In the genomic region with DNA sequence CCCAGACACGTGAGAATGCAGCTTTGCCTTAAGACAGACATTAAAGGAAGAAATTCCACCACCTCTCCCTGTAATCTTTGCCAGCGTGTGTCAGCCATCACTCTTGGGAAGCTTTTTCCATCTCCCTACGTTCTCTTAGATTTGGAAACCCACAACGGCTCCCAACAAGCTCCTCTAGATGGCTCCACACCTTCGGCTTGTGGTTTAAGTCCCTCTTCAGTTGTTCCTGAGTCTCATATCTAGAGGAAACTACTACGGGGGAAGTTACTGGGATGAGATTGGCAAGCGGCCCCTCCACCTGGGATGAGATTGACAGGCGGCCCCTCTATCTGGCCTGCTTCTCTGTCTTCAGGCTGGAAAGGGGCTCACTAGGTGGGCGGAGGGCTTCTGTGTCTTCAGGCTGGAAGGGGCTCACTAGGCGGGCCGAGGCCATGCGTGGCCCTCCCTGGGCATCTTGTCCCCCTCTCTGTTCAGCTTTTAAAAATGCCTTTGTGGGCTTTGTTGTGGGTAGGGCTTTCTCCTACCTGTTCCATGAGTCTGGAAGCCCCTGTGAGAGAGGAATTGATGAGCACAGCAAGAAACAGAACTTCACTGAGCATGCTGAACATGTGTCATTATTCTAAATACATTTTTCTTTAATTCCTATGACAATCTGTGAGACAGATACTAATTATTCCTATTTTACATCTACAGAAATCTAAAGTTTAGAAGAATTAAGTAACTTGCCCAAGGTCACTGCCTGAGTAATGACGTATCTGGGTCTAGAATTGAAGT, we compare ENCODE assay signal across 15 cellular contexts.
DNase-seq lines count a peak whose midpoint lies in the region; ATAC-seq, FAIRE-seq and TF ChIP-seq lines count a peak whose summit lies in the region.
"Had no signal": no experiment of that assay in that cellular context is flagged by ENCODE, and none has a peak within 500 bp of the region (broad histone marks: within the 10 kb centered on the region; RNA-seq: fewer than 3 reads in every experiment).

No MANE protein-coding gene starts in this region.

- TF ChIP-seq EP300 in HepG2 (IDR thresholded peaks at IDR 0.05; ENCODE audit: low read depth in 2 of 2, low read length in 2 of 2) (no peak), HepG2 (CRISPR knock-in tag; IDR thresholded peaks at IDR 0.05; ENCODE audit: borderline replicate concordance) (no peak)

- peak; percentile 24 for DNase-seq in HTR-8/SVneo (ENCODE audit: insufficient read length, low spot score)
- DNase-seq in dermis blood vessel endothelial cell, result peak; percentile 13
- no peak for DNase-seq in HepG2 (ENCODE audit: low spot score)
- DNase-seq in retina, result no peak
- no peak for DNase-seq in DMS153 treated with DMSO at 0.1 percent for 48 hours (lab: John Stamatoyannopoulos, UW; ENCODE audit: unreplicated experiment)
- DNase-seq in NCI-H748 treated with DMSO at 0.1 percent for 48 hours (lab: John Stamatoyannopoulos, UW), result no peak
- DNase-seq: activated CD8-positive, alpha-beta memory T cell treated with anti-CD3 and anti-CD28 coated beads, Interleukin-2, amount 10 ng/mL, durations not matched to agents 7 days and 5 days; CD4-positive, alpha-beta memory T cell; NCI-H2171; stimulated activated naive CD8-positive, alpha-beta T cell treated with anti-CD3 and anti-CD28 coated beads, Interleukin-15, amount 100 ng/mL, for 72 hours had no signal

- intact Hi-C loops in HepG2 (cut with micrococcal nuclease; ENCODE audit: unreplicated experiment), result no loop called here

- no TSS peak for BruUV-seq in HepG2 (replicated peaks; lab: Mats Ljungman, UMichigan)

- no peak overlapping the region for H3K9ac ChIP-seq in HepG2 (ENCODE audit: insufficient read depth, low read depth, low read length)

- 87% methylated on average over 10 of the region's 13 CpGs for WGBS in HepG2 (ENCODE audit: low lambda C conversion rate)

- ATAC-seq in HepG2 (peak; percentile 53; the same call in 2 of the 3 replicates), HG03460 (IDR thresholded peaks at IDR 0.05; ENCODE audit: unreplicated experiment) (no peak)
- ATAC-seq: activated CD8-positive, alpha-beta memory T cell treated with anti-CD3 and anti-CD28 coated beads, Interleukin-2, amount 10 ng/mL, durations not matched to agents 7 days and 5 days; stimulated activated naive CD8-positive, alpha-beta T cell treated with anti-CD3 and anti-CD28 coated beads, Interleukin-15, amount 100 ng/mL, for 72 hours had no signal

- FAIRE-seq in HTR-8/SVneo (lab: Jason Lieb, UNC), result no peak
- no peak for FAIRE-seq in HepG2 (lab: Jason Lieb, UNC)
- FAIRE-seq: colon had no signal

- H3K27ac ChIP-seq in C4-2B (no peak overlapping the region), HepG2 (ENCODE audit: extremely low read length, insufficient read depth, low read length) (no peak overlapping the region)
- H3K27ac ChIP-seq: esophagus muscularis mucosa, HL-60 had no signal

- peak; percentile 38 for TF ChIP-seq CTCF in C4-2B (conservative IDR thresholded peaks at IDR 0.05)
- peak; percentile 16; the same call in 1 of the 2 replicates for TF ChIP-seq CTCF in HepG2 (CRISPR knock-in tag; IDR thresholded peaks at IDR 0.05)

- H4K20me1 ChIP-seq in HepG2 (ENCODE audit: insufficient read depth, low read length), result no peaks in the 10 kb centered on the region

- no peak overlapping the region for H3K4me3 ChIP-seq in HepG2 (replicated peaks in 1 of 3; ENCODE audit: insufficient read depth in 1 of 3, low read depth in 2 of 3, low read length in 3 of 3)
- H3K4me3 ChIP-seq: esophagus muscularis mucosa had no signal

- TF ChIP-seq RAD21 in HepG2 (CRISPR knock-in tag; IDR thresholded peaks at IDR 0.05), result no peak

- no peak for TF ChIP-seq POLR2A in HepG2 (IDR thresholded peaks at IDR 0.05; ENCODE audit: insufficient read depth in 1 of 2, low read depth in 2 of 2, low read length in 2 of 2)

- POLR2A ChIA-PET in HepG2 (lab: Yijun Ruan, JAX), result interaction anchor here (1.8 kb wide), 1 partner anchor 16 kb away, joined by 5 read pairs; no protein-coding TSS in a partner anchor

- no peaks in the 10 kb centered on the region for H3K27me3 ChIP-seq in HepG2 (ENCODE audit: control insufficient read depth in 1 of 2, insufficient read depth in 2 of 2, low read length in 2 of 2)
- H3K27me3 ChIP-seq: esophagus muscularis mucosa had no signal

- in situ Hi-C loops in HepG2 (cut with HindIII; ENCODE audit: extremely low pct_ligation_motif_present, low pct_unique_long_range_greater_than_20kb), result no loop called here

- no peaks in the 10 kb centered on the region for H3K79me2 ChIP-seq in HepG2 (ENCODE audit: insufficient read depth, low read length)

- H3K4me1 ChIP-seq in HepG2 (ENCODE audit: insufficient read depth, low read length), result peaks cover 13% of the 10 kb centered on the region; the same call in 1 of the 2 replicates
- H3K4me1 ChIP-seq: esophagus muscularis mucosa had no signal

- H3K9me3 ChIP-seq in HepG2 (ENCODE audit: low read length), result no peaks in the 10 kb centered on the region
- H3K9me3 ChIP-seq: esophagus muscularis mucosa had no signal

- CTCF ChIA-PET in HepG2 (lab: Yijun Ruan, JAX; ENCODE audit: low intra/inter-chr PET ratio, low total read pairs), result no interaction called here

- H2AFZ ChIP-seq in HepG2 (ENCODE audit: low read length), result no peak overlapping the region

- H3K4me2 ChIP-seq in HepG2 (ENCODE audit: low read depth, low read length), result no peak overlapping the region

- no peaks in the 10 kb centered on the region; a peak in 1 of 5 replicates for H3K36me3 ChIP-seq in HepG2 (replicated peaks in 1 of 2; ENCODE audit: control insufficient read depth in 1 of 2, insufficient read depth in 2 of 2, low read length in 2 of 2)
- H3K36me3 ChIP-seq: esophagus muscularis mucosa had no signal

TF ChIP-seq in HepG2, 621 proteins besides CTCF, POLR2A, EP300 and RAD21:
- TF ChIP-seq WIZ (CRISPR knock-in tag; IDR thresholded peaks at IDR 0.05), result no peak
- TF ChIP-seq RFX3 (CRISPR knock-in tag; IDR thresholded peaks at IDR 0.05), result no peak
- TF ChIP-seq ZNF773 (CRISPR knock-in tag; IDR thresholded peaks at IDR 0.05; ENCODE audit: borderline replicate concordance), result no peak
- TF ChIP-seq ZFP90 (CRISPR knock-in tag; IDR thresholded peaks at IDR 0.05; ENCODE audit: borderline replicate concordance), result no peak
- 0 out of 2 replicates have a peak, but pooled peaks have one; percentile 15 for TF ChIP-seq STAG1 (CRISPR knock-in tag; IDR thresholded peaks at IDR 0.05)
- no peak for TF ChIP-seq RBFOX2 (IDR thresholded peaks at IDR 0.05; ENCODE audit: low read depth, low read length)
- peak; percentile 76 for TF ChIP-seq MAFF (IDR thresholded peaks at IDR 0.05; ENCODE audit: low read depth, low read length)
- TF ChIP-seq MAFK (conservative IDR thresholded peaks at IDR 0.05 in 1 of 2, IDR thresholded peaks at IDR 0.05 in 1 of 2; ENCODE audit: low read length in 2 of 2), result peak; percentile 60 to 86
TF ChIP-seq in HepG2: peak in this region for 3.

Comparison
In these comparisons a context has a peak if more than half of its experiments do, and no peak if none do; other contexts are left out.
1. DNase-seq: peak in HTR-8/SVneo (single experiment) and dermis blood vessel endothelial cell (single experiment); none in HepG2 (single experiment), retina (single experiment), DMS153 treated with DMSO at 0.1 percent for 48 hours (single experiment) and NCI-H748 treated with DMSO at 0.1 percent for 48 hours (single experiment).